17 cellular contexts compared by ENCODE assay signal in the genomic region with DNA sequence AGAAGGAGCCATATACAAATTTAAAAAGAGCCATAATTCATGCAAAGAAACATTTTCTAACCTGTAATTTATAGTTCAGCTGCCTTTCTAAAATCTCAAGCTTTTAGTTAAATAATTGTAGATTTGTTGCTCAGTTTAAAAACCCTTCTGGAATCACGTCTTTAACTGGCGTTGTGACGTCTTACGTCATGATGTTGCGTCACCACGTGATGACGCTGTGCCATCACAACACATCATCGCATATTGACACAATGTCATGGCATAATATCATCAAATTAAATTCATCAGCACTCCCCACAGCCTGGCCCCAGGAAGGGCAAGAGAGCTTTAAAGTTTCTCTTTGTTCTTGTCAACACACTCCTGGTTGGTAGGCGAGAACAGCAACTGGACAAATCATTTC.
DNase-seq lines count a peak whose midpoint lies in the region; ATAC-seq, FAIRE-seq and TF ChIP-seq lines count a peak whose summit lies in the region.
"Had no signal": no experiment of that assay in that cellular context is flagged by ENCODE, and none has a peak within 500 bp of the region (broad histone marks: within the 10 kb centered on the region; RNA-seq: fewer than 3 reads in every experiment).

No MANE protein-coding gene starts in this region.

- H3K4me3 Mint-ChIP-seq in H9, result no peak overlapping the region
- no peak overlapping the region for H3K4me3 Mint-ChIP-seq in activated CD8-positive, alpha-beta memory T cell treated with anti-CD3 and anti-CD28 coated beads, Interleukin-2, amount 10 ng/mL, durations not matched to agents 7 days and 5 days
- no peak overlapping the region for H3K4me3 Mint-ChIP-seq in mesothelial cell of epicardium
- H3K4me3 Mint-ChIP-seq: B cell; CD8-positive, alpha-beta T cell; HFFc6 had no signal

- H3K23ac ChIP-seq in H9 (ENCODE audit: insufficient read length, low read depth, low read length), result no peak overlapping the region

- H3K9ac ChIP-seq in H9 (ENCODE audit: extremely low read depth, insufficient read length, low read length) (no peak overlapping the region), K562 (ENCODE audit: insufficient read depth in 1 of 2, low read depth in 2 of 2, low read length in 2 of 2) (no peak overlapping the region)
- H3K9ac ChIP-seq: BLaER1 treated with 17β-estradiol and CSF1 and Interleukin-3, amounts not matched to agents 10 nM and 100 nM had no signal

- no peak for TF ChIP-seq POLR2A in K562 (conservative IDR thresholded peaks at IDR 0.05)

- H4K5ac ChIP-seq in H9 (ENCODE audit: insufficient read length, low read depth, low read length), result peak overlapping the region; percentile 16

- H3K4ac ChIP-seq in H9 (ENCODE audit: low read depth, low read length), result no peak overlapping the region

- H2AFZ ChIP-seq in H9 (ENCODE audit: low read length), result no peak overlapping the region
- H2AFZ ChIP-seq in K562 (ENCODE audit: low read depth, low read length), result no peak overlapping the region

- H4K91ac ChIP-seq in H9 (ENCODE audit: insufficient read length, low read depth, low read length), result no peak overlapping the region

- no peak overlapping the region for H2AK5ac ChIP-seq in H9 (ENCODE audit: insufficient read length, low read length)

- no peak for TF ChIP-seq RAD21 in Ishikawa (IDR thresholded peaks at IDR 0.05; ENCODE audit: low read depth)
- TF ChIP-seq RAD21 in K562 (CRISPR knock-in tag; conservative IDR thresholded peaks at IDR 0.05 in 1 of 2, IDR thresholded peaks at IDR 0.05 in 1 of 2), result no peak

- H2BK12ac ChIP-seq in H9 (ENCODE audit: insufficient read length, low read depth, low read length), result no peak overlapping the region

- no peak for ATAC-seq in K562
- ATAC-seq in activated CD8-positive, alpha-beta memory T cell treated with anti-CD3 and anti-CD28 coated beads, Interleukin-2, amount 10 ng/mL, durations not matched to agents 7 days and 5 days, result no peak
- ATAC-seq: CD8-positive, alpha-beta T cell; HCT116 had no signal

- H3K14ac ChIP-seq in H9 (ENCODE audit: insufficient read depth, low read length), result no peak overlapping the region

- intact Hi-C loops in K562 (cut with micrococcal nuclease), result no loop called here

- H3K4me1 ChIP-seq in H9 (ENCODE audit: insufficient read depth, low read length), result no peaks in the 10 kb centered on the region
- H3K4me1 ChIP-seq in K562 (replicated peaks in 1 of 2; ENCODE audit: control insufficient read depth in 2 of 2, insufficient read depth in 2 of 2, low read length in 2 of 2), result no peaks in the 10 kb centered on the region
- H3K4me1 ChIP-seq: BLaER1 treated with 17β-estradiol and CSF1 and Interleukin-3, amounts not matched to agents 10 nM and 100 nM had no signal

- no peak overlapping the region for H3K4me3 ChIP-seq in K562
- H3K4me3 ChIP-seq: BLaER1 treated with 17β-estradiol and CSF1 and Interleukin-3, amounts not matched to agents 10 nM and 100 nM had no signal

- CTCF ChIA-PET in K562 (lab: Yijun Ruan, JAX; ENCODE audit: low intra/inter-chr PET ratio), result no interaction called here
- CTCF ChIA-PET in activated CD8-positive, alpha-beta memory T cell treated with anti-CD3 and anti-CD28 coated beads, Interleukin-2, amount 10 ng/mL, durations not matched to agents 7 days and 5 days (lab: Charles Lee), result no interaction called here

- POLR2A ChIA-PET in K562 (lab: Yijun Ruan, JAX), result no interaction called here

- no peak overlapping the region for H3T11ph ChIP-seq in H9 (ENCODE audit: low read length)

- no peaks in the 10 kb centered on the region for H3K9me3 Mint-ChIP-seq in H9
- no peaks in the 10 kb centered on the region for H3K9me3 Mint-ChIP-seq in activated CD8-positive, alpha-beta memory T cell treated with anti-CD3 and anti-CD28 coated beads, Interleukin-2, amount 10 ng/mL, durations not matched to agents 7 days and 5 days (ENCODE audit: low read depth)
- no peaks in the 10 kb centered on the region for H3K9me3 Mint-ChIP-seq in mesothelial cell of epicardium
- H3K9me3 Mint-ChIP-seq: CD8-positive, alpha-beta T cell had no signal

- no peaks in the 10 kb centered on the region for H3K79me1 ChIP-seq in H9 (ENCODE audit: insufficient read depth, low read depth, low read length, poor library complexity, severe bottlenecking)

- no peaks in the 10 kb centered on the region for H4K20me1 ChIP-seq in H9 (ENCODE audit: control insufficient read depth, insufficient read depth, insufficient read length)
- H4K20me1 ChIP-seq in K562 (replicated peaks; ENCODE audit: control insufficient read depth, insufficient read depth, low read length), result no peaks in the 10 kb centered on the region
- H4K20me1 ChIP-seq: BLaER1 treated with 17β-estradiol and CSF1 and Interleukin-3, amounts not matched to agents 10 nM and 100 nM had no signal

- no peak overlapping the region for H2BK120ac ChIP-seq in H9 (ENCODE audit: low read depth, low read length, poor library complexity, severe bottlenecking)

- no peak overlapping the region for H3K27ac Mint-ChIP-seq in H9
- H3K27ac Mint-ChIP-seq in activated CD8-positive, alpha-beta memory T cell treated with anti-CD3 and anti-CD28 coated beads, Interleukin-2, amount 10 ng/mL, durations not matched to agents 7 days and 5 days, result no peak overlapping the region
- H3K27ac Mint-ChIP-seq in mesothelial cell of epicardium, result no peak overlapping the region
- H3K27ac Mint-ChIP-seq: B cell; CD8-positive, alpha-beta T cell; HFFc6 had no signal

- H3K36me3 Mint-ChIP-seq in H9 (ENCODE audit: insufficient read depth in 1 of 3, low read depth in 3 of 3), result no peaks in the 10 kb centered on the region
- no peaks in the 10 kb centered on the region for H3K36me3 Mint-ChIP-seq in activated CD8-positive, alpha-beta memory T cell treated with anti-CD3 and anti-CD28 coated beads, Interleukin-2, amount 10 ng/mL, durations not matched to agents 7 days and 5 days
- no peaks in the 10 kb centered on the region for H3K36me3 Mint-ChIP-seq in mesothelial cell of epicardium
- H3K36me3 Mint-ChIP-seq: CD8-positive, alpha-beta T cell had no signal

- TF ChIP-seq CTCF in H9 (conservative IDR thresholded peaks at IDR 0.05), result no peak
- TF ChIP-seq CTCF in K562 (IDR thresholded peaks at IDR 0.05 in 2 of 3, conservative IDR thresholded peaks at IDR 0.05 in 1 of 3; ENCODE audit: insufficient read depth in 2 of 3, low read depth in 1 of 3, low read length in 3 of 3), result no peak
- no peak for TF ChIP-seq CTCF in mesothelial cell of epicardium (IDR thresholded peaks at IDR 0.05; ENCODE audit: unreplicated experiment)

- H3K56ac ChIP-seq in H9 (ENCODE audit: insufficient read length, low read depth, low read length), result no peak overlapping the region

- peak overlapping the region; percentile 83 for H4K8ac ChIP-seq in H9 (replicated peaks; ENCODE audit: insufficient read length, low read depth, low read length)

- H3K9me3 ChIP-seq in H9 (ENCODE audit: control insufficient read depth, low read depth, low read length), result no peaks in the 10 kb centered on the region
- H3K9me3 ChIP-seq in K562 (replicated peaks; ENCODE audit: control insufficient read depth, insufficient read depth, low read depth, low read length), result no peaks in the 10 kb centered on the region; the same call in 1 of the 2 replicates

- WGBS in H9 (ENCODE audit: extremely low coverage, insufficient read length, low lambda C conversion rate), result no CpG with 5 or more reads among the region's 9 CpGs
- under 1% methylated on average over 9 of the region's 9 CpGs for WGBS in K562 (ENCODE audit: insufficient coverage, low coverage, missing lambda C conversion rate)

- H3K23me2 ChIP-seq in H9 (ENCODE audit: insufficient read length, low read depth, low read length, poor library complexity, severe bottlenecking), result no peaks in the 10 kb centered on the region

- in situ Hi-C loops in K562 (cut with MboI), result no loop called here

- H3K79me2 ChIP-seq in H9 (ENCODE audit: insufficient read depth, low read length) (no peaks in the 10 kb centered on the region), K562 (ENCODE audit: control insufficient read depth, insufficient read depth, low read length) (no peaks in the 10 kb centered on the region)

- H3K27ac ChIP-seq in H9 (ENCODE audit: insufficient read length, low read depth, low read length) (no peak overlapping the region), K562 (ENCODE audit: extremely low read depth, low read depth, low read length) (no peak overlapping the region)
- H3K27ac ChIP-seq: BLaER1 treated with 17β-estradiol and CSF1 and Interleukin-3, amounts not matched to agents 10 nM and 100 nM; HL-60 had no signal

- H3K27me3 Mint-ChIP-seq in H9 (ENCODE audit: low read depth), result peaks cover 11% of the 10 kb centered on the region
- H3K27me3 Mint-ChIP-seq in activated CD8-positive, alpha-beta memory T cell treated with anti-CD3 and anti-CD28 coated beads, Interleukin-2, amount 10 ng/mL, durations not matched to agents 7 days and 5 days, result no peaks in the 10 kb centered on the region
- no peaks in the 10 kb centered on the region for H3K27me3 Mint-ChIP-seq in mesothelial cell of epicardium (ENCODE audit: low read depth)
- H3K27me3 Mint-ChIP-seq: B cell had no signal

- H3K27me3 ChIP-seq in H9 (ENCODE audit: insufficient read depth, low read length), result no peaks in the 10 kb centered on the region
- no peaks in the 10 kb centered on the region for H3K27me3 ChIP-seq in K562 (ENCODE audit: control insufficient read depth in 2 of 2, insufficient read depth in 2 of 2, low read length in 2 of 2)
- H3K27me3 ChIP-seq: BLaER1 treated with 17β-estradiol and CSF1 and Interleukin-3, amounts not matched to agents 10 nM and 100 nM had no signal

- FAIRE-seq in K562 (lab: Jason Lieb, UNC), result peak; percentile 29
- FAIRE-seq: H54, HTR-8/SVneo had no signal

- TF ChIP-seq EP300 in Ishikawa (IDR thresholded peaks at IDR 0.05; ENCODE audit: borderline replicate concordance), result no peak
- TF ChIP-seq EP300 in K562 (IDR thresholded peaks at IDR 0.05; ENCODE audit: low read length), result no peak

- no peaks in the 10 kb centered on the region for H3K36me3 ChIP-seq in K562 (ENCODE audit: control insufficient read depth, insufficient read depth, low read length)
- H3K36me3 ChIP-seq: BLaER1 treated with 17β-estradiol and CSF1 and Interleukin-3, amounts not matched to agents 10 nM and 100 nM had no signal

- DNase-seq in H9, result no peak
- DNase-seq in K562 (ENCODE audit: extremely low read depth in 1 of 4, low spot score in 3 of 4), result peak in 2 of 4 experiments; percentile 10 to 24
- DNase-seq in activated CD8-positive, alpha-beta memory T cell treated with anti-CD3 and anti-CD28 coated beads, Interleukin-2, amount 10 ng/mL, durations not matched to agents 7 days and 5 days, result no peak
- no peak for DNase-seq in mesothelial cell of epicardium (ENCODE audit: low spot score in 2 of 2, unreplicated experiment in 2 of 2)
- DNase-seq in stimulated activated CD4-positive, alpha-beta T cell treated with anti-CD3 and anti-CD28 coated beads, Interleukin-4, amount 100 ng/mL, for 1 hour, result no peak
- DNase-seq: Calu3; CD8-positive, alpha-beta T cell; DMS79 treated with DMSO at 0.1 percent for 48 hours; GF-D8; HFFc6 had no signal

- no peaks in the 10 kb centered on the region for H3K9me1 ChIP-seq in K562 (ENCODE audit: control insufficient read depth, insufficient read depth, low read length)

- H3K4me2 ChIP-seq in H9 (ENCODE audit: insufficient read depth, insufficient read length, low read length) (no peak overlapping the region), K562 (ENCODE audit: insufficient read depth, low read length) (no peak overlapping the region)
- H3K4me2 ChIP-seq: BLaER1 treated with 17β-estradiol and CSF1 and Interleukin-3, amounts not matched to agents 10 nM and 100 nM had no signal

- no peak overlapping the region for H2BK20ac ChIP-seq in H9 (ENCODE audit: low read depth, low read length, poor library complexity, severe bottlenecking)

- no peak overlapping the region for H2BK15ac ChIP-seq in H9 (ENCODE audit: low read depth, low read length)

- H2BK5ac ChIP-seq in H9 (ENCODE audit: insufficient read length, low read length), result no peak overlapping the region

- no peak overlapping the region for H3K18ac ChIP-seq in H9 (ENCODE audit: insufficient read length, low read depth, low read length)

- H3K4me1 Mint-ChIP-seq in H9 (no peaks in the 10 kb centered on the region), mesothelial cell of epicardium (no peaks in the 10 kb centered on the region)
- H3K4me1 Mint-ChIP-seq in activated CD8-positive, alpha-beta memory T cell treated with anti-CD3 and anti-CD28 coated beads, Interleukin-2, amount 10 ng/mL, durations not matched to agents 7 days and 5 days, result no peaks in the 10 kb centered on the region
- H3K4me1 Mint-ChIP-seq: B cell had no signal

- no TSS peak for BruUV-seq in K562 (replicated peaks; lab: Mats Ljungman, UMichigan)
